ENCODE assay signal across 19 cellular contexts in the genomic region with DNA sequence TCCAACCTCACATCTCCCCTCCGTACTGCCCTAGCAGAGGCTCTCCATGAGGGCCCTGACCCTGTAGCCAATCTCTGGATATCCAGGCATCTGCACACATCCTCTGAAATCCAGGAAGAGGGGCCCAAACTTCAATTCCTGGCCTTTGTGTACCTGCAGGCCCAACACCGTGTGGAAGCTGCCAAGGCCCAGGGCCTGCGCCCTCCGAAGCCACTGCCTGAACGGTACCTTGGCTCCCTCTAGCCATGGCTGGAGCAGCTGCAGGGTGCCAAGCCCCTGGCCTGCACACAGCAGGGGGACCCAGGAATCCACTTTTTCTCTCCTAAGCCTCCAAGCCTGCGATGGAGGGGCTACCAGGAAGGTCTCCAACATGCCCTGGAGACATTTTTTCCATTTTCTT.
"Had no signal": no experiment of that assay in that cellular context is flagged by ENCODE, and none has a peak within 500 bp of the region (broad histone marks: within the 10 kb centered on the region; RNA-seq: fewer than 3 reads in every experiment).

No MANE protein-coding gene starts in this region.

- H3K27ac Mint-ChIP-seq: activated CD4-positive, alpha-beta memory T cell treated with anti-CD3 and anti-CD28 coated beads for 36 hours; activated CD4-positive, alpha-beta T cell treated with anti-CD3 and anti-CD28 coated beads for 36 hours; activated T-cell treated with anti-CD3 and anti-CD28 coated beads, Interleukin-2, amount 50 U/mL, for 24 hours; nephron; T-helper 2 cell treated with Interferon-gamma antibody and Interleukin-4, amounts not matched to agents 5 μg/mL and 100 μg/mL, for 36 hours had no signal

- H3K9me3 Mint-ChIP-seq: activated CD4-positive, alpha-beta memory T cell treated with anti-CD3 and anti-CD28 coated beads for 36 hours; nephron; T-helper 2 cell treated with Interferon-gamma antibody and Interleukin-4, amounts not matched to agents 5 μg/mL and 100 μg/mL, for 36 hours had no signal

- H3K4me3 ChIP-seq: left lung, right atrium auricular region, tibial nerve, uterus had no signal

- H3K9me3 ChIP-seq: right atrium auricular region, tibial nerve, uterus had no signal

- H3K27me3 ChIP-seq: left lung, right atrium auricular region, tibial nerve, uterus had no signal

- ATAC-seq: activated CD4-positive, alpha-beta T cell treated with anti-CD3 and anti-CD28 coated beads for 36 hours; left lung had no signal

- FAIRE-seq: astrocyte, small intestine had no signal

- H3K4me1 ChIP-seq: left lung, right atrium auricular region, tibial nerve, uterus had no signal

- DNase-seq: activated CD4-positive, alpha-beta memory T cell treated with anti-CD3 and anti-CD28 coated beads for 36 hours; activated CD4-positive, alpha-beta T cell treated with anti-CD3 and anti-CD28 coated beads for 36 hours; activated naive CD4-positive, alpha-beta T cell treated with anti-CD3 and anti-CD28 coated beads, Interleukin-2, amount 50 U/mL, for 16 hours; activated T-cell treated with anti-CD3 and anti-CD28 coated beads, Interleukin-2, amount 50 U/mL, for 24 hours; dermis blood vessel endothelial cell; erythroblast; islet precursor cell; mesenchymal stem cell; occipital lobe; small intestine; stimulated activated CD4-positive, alpha-beta T cell treated with anti-CD3 and anti-CD28 coated beads, Interleukin-4, amount 100 ng/mL, for 24 hours; stimulated activated naive CD4-positive, alpha-beta T cell; uterus had no signal

- H3K27ac ChIP-seq: left lung, right atrium auricular region, tibial nerve had no signal

- H3K4me3 Mint-ChIP-seq: activated CD4-positive, alpha-beta memory T cell treated with anti-CD3 and anti-CD28 coated beads for 36 hours; activated CD4-positive, alpha-beta T cell treated with anti-CD3 and anti-CD28 coated beads for 36 hours; activated T-cell treated with anti-CD3 and anti-CD28 coated beads, Interleukin-2, amount 50 U/mL, for 24 hours; nephron; T-helper 2 cell treated with Interferon-gamma antibody and Interleukin-4, amounts not matched to agents 5 μg/mL and 100 μg/mL, for 36 hours had no signal

- H3K4me1 Mint-ChIP-seq: activated CD4-positive, alpha-beta T cell treated with anti-CD3 and anti-CD28 coated beads for 36 hours; nephron had no signal

- H3K36me3 ChIP-seq: left lung, right atrium auricular region, tibial nerve, uterus had no signal

- H3K36me3 Mint-ChIP-seq: activated CD4-positive, alpha-beta memory T cell treated with anti-CD3 and anti-CD28 coated beads for 36 hours had no signal
